1 cellular context compared by ENCODE assay signal in the genomic region with DNA sequence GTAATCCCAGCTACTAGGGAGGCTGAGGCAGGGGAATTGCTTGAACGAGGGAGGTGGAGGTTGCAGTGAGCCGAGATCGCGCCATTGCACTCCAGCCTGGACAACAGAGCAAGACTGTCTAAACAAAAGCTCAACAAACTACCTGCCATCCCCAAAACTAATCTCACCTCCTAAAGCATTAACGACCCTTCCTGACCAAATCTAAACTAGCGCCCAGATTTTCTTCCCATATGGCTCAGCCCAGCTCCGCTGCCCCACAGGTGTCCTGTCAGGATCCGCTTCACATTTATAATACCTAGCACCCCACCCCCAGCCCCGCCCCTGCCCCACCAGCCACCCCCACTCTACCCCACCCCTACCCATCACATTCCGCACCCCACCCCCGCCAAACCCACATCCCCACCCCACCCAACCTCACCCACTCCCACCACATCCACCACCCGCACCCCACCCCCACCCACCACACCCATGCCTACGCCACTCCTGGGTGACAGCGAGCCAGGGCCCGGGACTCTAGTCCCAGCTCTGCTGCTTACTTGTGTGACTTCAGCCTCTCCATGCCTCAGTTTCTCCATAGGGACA.
TF ChIP-seq lines count a peak whose summit lies in the region.

No MANE protein-coding gene starts in this region.

TF ChIP-seq in liver, 16 proteins besides CTCF, POLR2A, EP300 and RAD21 (continued from another document):
- TF ChIP-seq, protein P1, sequence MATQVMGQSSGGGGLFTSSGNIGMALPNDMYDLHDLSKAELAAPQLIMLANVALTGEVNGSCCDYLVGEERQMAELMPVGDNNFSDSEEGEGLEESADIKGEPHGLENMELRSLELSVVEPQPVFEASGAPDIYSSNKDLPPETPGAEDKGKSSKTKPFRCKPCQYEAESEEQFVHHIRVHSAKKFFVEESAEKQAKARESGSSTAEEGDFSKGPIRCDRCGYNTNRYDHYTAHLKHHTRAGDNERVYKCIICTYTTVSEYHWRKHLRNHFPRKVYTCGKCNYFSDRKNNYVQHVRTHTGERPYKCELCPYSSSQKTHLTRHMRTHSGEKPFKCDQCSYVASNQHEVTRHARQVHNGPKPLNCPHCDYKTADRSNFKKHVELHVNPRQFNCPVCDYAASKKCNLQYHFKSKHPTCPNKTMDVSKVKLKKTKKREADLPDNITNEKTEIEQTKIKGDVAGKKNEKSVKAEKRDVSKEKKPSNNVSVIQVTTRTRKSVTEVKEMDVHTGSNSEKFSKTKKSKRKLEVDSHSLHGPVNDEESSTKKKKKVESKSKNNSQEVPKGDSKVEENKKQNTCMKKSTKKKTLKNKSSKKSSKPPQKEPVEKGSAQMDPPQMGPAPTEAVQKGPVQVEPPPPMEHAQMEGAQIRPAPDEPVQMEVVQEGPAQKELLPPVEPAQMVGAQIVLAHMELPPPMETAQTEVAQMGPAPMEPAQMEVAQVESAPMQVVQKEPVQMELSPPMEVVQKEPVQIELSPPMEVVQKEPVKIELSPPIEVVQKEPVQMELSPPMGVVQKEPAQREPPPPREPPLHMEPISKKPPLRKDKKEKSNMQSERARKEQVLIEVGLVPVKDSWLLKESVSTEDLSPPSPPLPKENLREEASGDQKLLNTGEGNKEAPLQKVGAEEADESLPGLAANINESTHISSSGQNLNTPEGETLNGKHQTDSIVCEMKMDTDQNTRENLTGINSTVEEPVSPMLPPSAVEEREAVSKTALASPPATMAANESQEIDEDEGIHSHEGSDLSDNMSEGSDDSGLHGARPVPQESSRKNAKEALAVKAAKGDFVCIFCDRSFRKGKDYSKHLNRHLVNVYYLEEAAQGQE (IDR thresholded peaks at IDR 0.05): no peak
- no peak for TF ChIP-seq EGR1 (IDR thresholded peaks at IDR 0.05; ENCODE audit: low read depth in 2 of 2)
- TF ChIP-seq, protein P2, sequence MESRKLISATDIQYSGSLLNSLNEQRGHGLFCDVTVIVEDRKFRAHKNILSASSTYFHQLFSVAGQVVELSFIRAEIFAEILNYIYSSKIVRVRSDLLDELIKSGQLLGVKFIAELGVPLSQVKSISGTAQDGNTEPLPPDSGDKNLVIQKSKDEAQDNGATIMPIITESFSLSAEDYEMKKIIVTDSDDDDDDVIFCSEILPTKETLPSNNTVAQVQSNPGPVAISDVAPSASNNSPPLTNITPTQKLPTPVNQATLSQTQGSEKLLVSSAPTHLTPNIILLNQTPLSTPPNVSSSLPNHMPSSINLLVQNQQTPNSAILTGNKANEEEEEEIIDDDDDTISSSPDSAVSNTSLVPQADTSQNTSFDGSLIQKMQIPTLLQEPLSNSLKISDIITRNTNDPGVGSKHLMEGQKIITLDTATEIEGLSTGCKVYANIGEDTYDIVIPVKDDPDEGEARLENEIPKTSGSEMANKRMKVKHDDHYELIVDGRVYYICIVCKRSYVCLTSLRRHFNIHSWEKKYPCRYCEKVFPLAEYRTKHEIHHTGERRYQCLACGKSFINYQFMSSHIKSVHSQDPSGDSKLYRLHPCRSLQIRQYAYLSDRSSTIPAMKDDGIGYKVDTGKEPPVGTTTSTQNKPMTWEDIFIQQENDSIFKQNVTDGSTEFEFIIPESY (IDR thresholded peaks at IDR 0.05): no peak
TF ChIP-seq in liver: peak in this region for 0.
